Comparison of ENCODE assay signal across 17 cellular contexts in genomic region chr11:92693146-92693545, GRCh38.
DNase-seq lines count a peak whose midpoint lies in the region; ATAC-seq and TF ChIP-seq lines count a peak whose summit lies in the region.
"Had no signal": no experiment of that assay in that cellular context is flagged by ENCODE, and none has a peak within 500 bp of the region (broad histone marks: within the 10 kb centered on the region; RNA-seq: fewer than 3 reads in every experiment).

No MANE protein-coding gene starts in this region.

- CTCF ChIA-PET in HEK293 (lab: Yijun Ruan, JAX): no interaction called here
- CTCF ChIA-PET in PC-3 (lab: Charles Lee): no interaction called here

- H3K36me3 ChIP-seq in HEK293 (ENCODE audit: control insufficient read depth in 2 of 2, insufficient read depth in 1 of 2, low read length in 2 of 2) (no peaks in the 10 kb centered on the region), PC-3 (ENCODE audit: low read depth, low read length) (no peaks in the 10 kb centered on the region)
- H3K36me3 ChIP-seq: HAP-1, SJCRH30 had no signal

- BruUV-seq in PC-3 (replicated peaks; lab: Mats Ljungman, UMichigan): no TSS peak

- no peaks in the 10 kb centered on the region for H3K79me2 ChIP-seq in PC-3 (ENCODE audit: low read length)

- no peaks in the 10 kb centered on the region for H3K9me2 ChIP-seq in PC-3 (replicated peaks; ENCODE audit: low read length)

- H3K4me1 ChIP-seq in HEK293 (ENCODE audit: control insufficient read depth, insufficient read depth, low read length): peaks cover 4% of the 10 kb centered on the region; the same call in 1 of the 2 replicates
- no peaks in the 10 kb centered on the region for H3K4me1 ChIP-seq in PC-3 (ENCODE audit: insufficient read depth, low read length)
- H3K4me1 ChIP-seq in foreskin keratinocyte: peaks cover 10% of the 10 kb centered on the region
- H3K4me1 ChIP-seq: HAP-1, SJCRH30 had no signal

- no peak for ATAC-seq in PC-3
- peak; percentile 91 for ATAC-seq in foreskin keratinocyte
- ATAC-seq: GM12878 had no signal

- H3K9me3 ChIP-seq in HEK293 (ENCODE audit: control insufficient read depth, insufficient read depth, low read depth, low read length) (no peaks in the 10 kb centered on the region), PC-3 (ENCODE audit: low read length) (peaks cover 7% of the 10 kb centered on the region; the same call in 1 of the 2 replicates)
- H3K9me3 ChIP-seq: HAP-1, SJCRH30 had no signal

- H2AFZ ChIP-seq in PC-3 (ENCODE audit: low read length): no peak overlapping the region

- no peaks in the 10 kb centered on the region for H4K20me1 ChIP-seq in PC-3 (ENCODE audit: low read length)

- H3K27me3 ChIP-seq in PC-3 (ENCODE audit: low read length) (no peaks in the 10 kb centered on the region), foreskin keratinocyte (no peaks in the 10 kb centered on the region)
- H3K27me3 ChIP-seq: SJCRH30 had no signal

- POLR2A ChIA-PET in HEK293 (lab: Yijun Ruan, JAX): no interaction called here
- POLR2A ChIA-PET in PC-3 (lab: Charles Lee; ENCODE audit: unreplicated experiment): no interaction called here

- no peaks in the 10 kb centered on the region for H3F3A ChIP-seq in PC-3 (ENCODE audit: low read length, unreplicated experiment)

- H3K9ac ChIP-seq in PC-3 (ENCODE audit: low read length): no peak overlapping the region

- no peak overlapping the region for H3K27ac ChIP-seq in HEK293 (ENCODE audit: extremely low read depth, low read depth, low read length)
- H3K27ac ChIP-seq in PC-3 (ENCODE audit: low read length): no peak overlapping the region
- no peak overlapping the region for H3K27ac ChIP-seq in foreskin keratinocyte
- H3K27ac ChIP-seq: RWPE1, SJCRH30 had no signal

- TF ChIP-seq CTCF in HEK293 (tag by site-specific recombination; IDR thresholded peaks at IDR 0.05): no peak
- TF ChIP-seq CTCF in PC-3 (conservative IDR thresholded peaks at IDR 0.05; ENCODE audit: low read depth, low read length): no peak
- no peak for TF ChIP-seq CTCF in foreskin keratinocyte (conservative IDR thresholded peaks at IDR 0.05)

- intact Hi-C loops in PC-3 (cut with micrococcal nuclease): no loop called here

- DNase-seq in ELR (ENCODE audit: low read depth) (peak; percentile 16), PC-3 (peak; percentile 12), foreskin keratinocyte (peak; percentile 26 to 56), pons (ENCODE audit: low spot score) (no peak), NCI-H187 treated with DMSO at 0.1 percent for 48 hours (lab: John Stamatoyannopoulos, UW) (no peak), NCI-H748 treated with DMSO at 0.1 percent for 48 hours (lab: John Stamatoyannopoulos, UW) (no peak)
- DNase-seq: DMS53, KBM-7, NCI-H1092, NCI-H187, NCI-H510A, SJCRH30, SW 1271 had no signal

- H3K4me3 ChIP-seq in HEK293 (ENCODE audit: low read depth, low read length) (no peak overlapping the region), PC-3 (ENCODE audit: low read length) (no peak overlapping the region)
- H3K4me3 ChIP-seq: GM12878, HAP-1, SJCRH30 had no signal

- H3K4me2 ChIP-seq in PC-3 (ENCODE audit: low read length): no peak overlapping the region

TF ChIP-seq in HEK293, 187 proteins besides CTCF, POLR2A, EP300 and RAD21 (continues in another document):
- 0 out of 2 replicates have a peak, but pooled peaks have one; percentile 13 for TF ChIP-seq ZNF366 (tag by site-specific recombination; conservative IDR thresholded peaks at IDR 0.05)
- no peak for TF ChIP-seq ZNF221 (tag by site-specific recombination; IDR thresholded peaks at IDR 0.05; ENCODE audit: borderline replicate concordance)
- TF ChIP-seq FEZF1 (tag by site-specific recombination; IDR thresholded peaks at IDR 0.05): peak; percentile 27; the same call in 1 of the 2 replicates
- TF ChIP-seq ZNF664 (tag by site-specific recombination; IDR thresholded peaks at IDR 0.05): no peak
- 0 out of 2 replicates have a peak, but pooled peaks have one; percentile 21 for TF ChIP-seq ZNF629 (tag by site-specific recombination; IDR thresholded peaks at IDR 0.05)
- peak; percentile 19; the same call in 1 of the 2 replicates for TF ChIP-seq ZNF398 (tag by site-specific recombination; IDR thresholded peaks at IDR 0.05)
- TF ChIP-seq ZNF518A (tag by site-specific recombination; conservative IDR thresholded peaks at IDR 0.05; ENCODE audit: low read depth): no peak
- no peak for TF ChIP-seq ZNF585B (tag by site-specific recombination; IDR thresholded peaks at IDR 0.05)
- TF ChIP-seq KLF16 (tag by site-specific recombination; IDR thresholded peaks at IDR 0.05): peak; percentile 62; the same call in 1 of the 2 replicates
- TF ChIP-seq KLF9 (tag by site-specific recombination; IDR thresholded peaks at IDR 0.05; ENCODE audit: low read depth): no peak
- TF ChIP-seq ZNF214 (tag by site-specific recombination; IDR thresholded peaks at IDR 0.05; ENCODE audit: borderline replicate concordance): no peak
- no peak for TF ChIP-seq TCF7L2 (IDR thresholded peaks at IDR 0.05; ENCODE audit: borderline replicate concordance, low read depth, low read length)
- TF ChIP-seq, protein P1, sequence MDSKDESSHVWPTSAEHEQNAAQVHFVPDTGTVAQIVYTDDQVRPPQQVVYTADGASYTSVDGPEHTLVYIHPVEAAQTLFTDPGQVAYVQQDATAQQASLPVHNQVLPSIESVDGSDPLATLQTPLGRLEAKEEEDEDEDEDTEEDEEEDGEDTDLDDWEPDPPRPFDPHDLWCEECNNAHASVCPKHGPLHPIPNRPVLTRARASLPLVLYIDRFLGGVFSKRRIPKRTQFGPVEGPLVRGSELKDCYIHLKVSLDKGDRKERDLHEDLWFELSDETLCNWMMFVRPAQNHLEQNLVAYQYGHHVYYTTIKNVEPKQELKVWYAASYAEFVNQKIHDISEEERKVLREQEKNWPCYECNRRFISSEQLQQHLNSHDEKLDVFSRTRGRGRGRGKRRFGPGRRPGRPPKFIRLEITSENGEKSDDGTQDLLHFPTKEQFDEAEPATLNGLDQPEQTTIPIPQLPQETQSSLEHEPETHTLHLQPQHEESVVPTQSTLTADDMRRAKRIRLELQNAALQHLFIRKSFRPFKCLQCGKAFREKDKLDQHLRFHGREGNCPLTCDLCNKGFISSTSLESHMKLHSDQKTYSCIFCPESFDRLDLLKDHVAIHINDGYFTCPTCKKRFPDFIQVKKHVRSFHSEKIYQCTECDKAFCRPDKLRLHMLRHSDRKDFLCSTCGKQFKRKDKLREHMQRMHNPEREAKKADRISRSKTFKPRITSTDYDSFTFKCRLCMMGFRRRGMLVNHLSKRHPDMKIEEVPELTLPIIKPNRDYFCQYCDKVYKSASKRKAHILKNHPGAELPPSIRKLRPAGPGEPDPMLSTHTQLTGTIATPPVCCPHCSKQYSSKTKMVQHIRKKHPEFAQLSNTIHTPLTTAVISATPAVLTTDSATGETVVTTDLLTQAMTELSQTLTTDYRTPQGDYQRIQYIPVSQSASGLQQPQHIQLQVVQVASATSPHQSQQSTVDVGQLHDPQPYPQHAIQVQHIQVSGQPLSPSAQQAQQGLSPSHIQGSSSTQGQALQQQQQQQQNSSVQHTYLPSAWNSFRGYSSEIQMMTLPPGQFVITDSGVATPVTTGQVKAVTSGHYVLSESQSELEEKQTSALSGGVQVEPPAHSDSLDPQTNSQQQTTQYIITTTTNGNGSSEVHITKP (tag by site-specific recombination; IDR thresholded peaks at IDR 0.05): peak; percentile 55

Comparison
In these comparisons a context has a peak if more than half of its experiments do, and no peak if none do; other contexts are left out.
1. DNase-seq: peak in ELR (single experiment), PC-3 (single experiment) and foreskin keratinocyte (2 of 2); none in pons (single experiment), NCI-H187 treated with DMSO at 0.1 percent for 48 hours (single experiment) and NCI-H748 treated with DMSO at 0.1 percent for 48 hours (single experiment).